ENCODE assay signal across 8 cellular contexts in the genomic region with DNA sequence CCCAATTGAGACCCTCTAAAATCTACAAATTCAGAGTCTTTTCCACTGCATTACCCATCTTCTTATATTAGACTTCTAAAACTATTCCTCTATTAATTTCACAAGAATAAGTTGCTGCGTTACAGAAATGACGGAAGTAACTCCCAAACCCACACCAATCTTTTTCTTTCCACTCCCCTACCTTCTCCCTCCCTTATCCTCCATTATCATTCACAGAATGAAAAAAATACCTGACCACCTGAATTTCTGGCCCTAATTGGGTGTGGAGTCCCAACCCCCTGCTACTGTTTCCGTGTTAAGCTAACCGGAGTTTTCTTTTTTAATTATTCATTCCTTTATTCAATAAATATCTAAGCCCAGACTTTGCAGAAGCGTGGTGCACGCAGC. TPM values are rescaled to one million over a fixed set of nuclear protein-coding genes. Genes with fewer than 3 reads are reported as not detected.
DNase-seq lines count a peak whose midpoint lies in the region; ATAC-seq lines count a peak whose summit lies in the region.

No MANE protein-coding gene starts in this region.

- ATAC-seq in HG03442 (IDR thresholded peaks at IDR 0.05; ENCODE audit: unreplicated experiment) = peak; percentile 2
- ATAC-seq in activated naive CD4-positive, alpha-beta T cell treated with anti-CD3 and anti-CD28 coated beads, Interleukin-2, amount 50 U/mL, for 72 hours = peak in 1 of 2 donors; percentile 1
- no peak for ATAC-seq in GM19397 (IDR thresholded peaks at IDR 0.05; ENCODE audit: unreplicated experiment)

- peak overlapping the region; percentile 81 for H3K27ac ChIP-seq in stomach smooth muscle (ENCODE audit: low read length)

- H3K9me3 ChIP-seq in iPS-18c (ENCODE audit: control insufficient read depth, insufficient read depth, low read length) (no peaks in the 10 kb centered on the region), stomach smooth muscle (ENCODE audit: control insufficient read depth in 2 of 2, low read length in 2 of 2) (no peaks in the 10 kb centered on the region)

- no peaks in the 10 kb centered on the region for H3K4me1 ChIP-seq in stomach smooth muscle (ENCODE audit: control insufficient read depth, insufficient read depth, low read length)

- H3K36me3 ChIP-seq in stomach smooth muscle (ENCODE audit: control insufficient read depth in 2 of 2, insufficient read depth in 2 of 2, low read length in 2 of 2) = no peaks in the 10 kb centered on the region

- H3K36me3 Mint-ChIP-seq in activated naive CD4-positive, alpha-beta T cell treated with anti-CD3 and anti-CD28 coated beads, Interleukin-2, amount 50 U/mL, for 24 hours = peaks cover 4% of the 10 kb centered on the region
- peaks cover 17 to 20% of the 10 kb centered on the region in 2 donors for H3K36me3 Mint-ChIP-seq in activated naive CD4-positive, alpha-beta T cell treated with anti-CD3 and anti-CD28 coated beads, Interleukin-2, amount 50 U/mL, for 72 hours

- no peak for DNase-seq in activated naive CD4-positive, alpha-beta T cell (lab: John Stamatoyannopoulos, UW)
- no peak for DNase-seq in activated naive CD4-positive, alpha-beta T cell treated with anti-CD3 and anti-CD28 coated beads, Interleukin-2, amount 50 U/mL, for 72 hours (ENCODE audit: low spot score in 2 of 2)
- DNase-seq in islet precursor cell = no peak

- H3K27me3 Mint-ChIP-seq in activated naive CD4-positive, alpha-beta T cell treated with anti-CD3 and anti-CD28 coated beads, Interleukin-2, amount 50 U/mL, for 24 hours = no peaks in the 10 kb centered on the region

- H3K27me3 ChIP-seq in stomach smooth muscle (ENCODE audit: control insufficient read depth in 1 of 2, insufficient read depth in 2 of 2, low read length in 2 of 2) = no peaks in the 10 kb centered on the region

- H3K9me3 Mint-ChIP-seq in activated naive CD4-positive, alpha-beta T cell treated with anti-CD3 and anti-CD28 coated beads, Interleukin-2, amount 50 U/mL, for 24 hours = no peaks in the 10 kb centered on the region
- H3K9me3 Mint-ChIP-seq in activated naive CD4-positive, alpha-beta T cell treated with anti-CD3 and anti-CD28 coated beads, Interleukin-2, amount 50 U/mL, for 72 hours = no peaks in the 10 kb centered on the region

- peaks cover 42% of the 10 kb centered on the region for H3K4me1 Mint-ChIP-seq in activated naive CD4-positive, alpha-beta T cell treated with anti-CD3 and anti-CD28 coated beads, Interleukin-2, amount 50 U/mL, for 24 hours

- H3K4me3 ChIP-seq in iPS-18c (ENCODE audit: insufficient read depth, low read depth, low read length) (peak overlapping the region; percentile 96), stomach smooth muscle (ENCODE audit: low read length in 2 of 2) (peak overlapping the region; percentile 79 to 97)

- H3K9ac ChIP-seq in stomach smooth muscle (ENCODE audit: low read length in 2 of 2) = peak overlapping the region; percentile 78 to 88

- H3K27ac Mint-ChIP-seq in activated naive CD4-positive, alpha-beta T cell treated with anti-CD3 and anti-CD28 coated beads, Interleukin-2, amount 50 U/mL, for 24 hours = peak overlapping the region; percentile 90
- H3K27ac Mint-ChIP-seq in activated naive CD4-positive, alpha-beta T cell treated with anti-CD3 and anti-CD28 coated beads, Interleukin-2, amount 50 U/mL, for 72 hours = peak overlapping the region; percentile 95 to 96

- H3K4me3 Mint-ChIP-seq in activated naive CD4-positive, alpha-beta T cell treated with anti-CD3 and anti-CD28 coated beads, Interleukin-2, amount 50 U/mL, for 24 hours = peak overlapping the region; percentile 98

RNA-seq across cellular contexts. Expression of a gene that starts 0.6 kb away (rescaled TPM):
- total RNA-seq in activated naive CD4-positive, alpha-beta T cell treated with anti-CD3 and anti-CD28 coated beads, Interleukin-2, amount 50 U/mL, for 72 hours = 10 to 100 TPM; 32.2 to 32.6 TPM
